In genomic region chrX:153933751-153934472, GRCh38 we compare ENCODE assay signal across 1 cellular context.
TF ChIP-seq lines count a peak whose summit lies in the region.

No MANE protein-coding gene starts in this region.

TF ChIP-seq in endothelial cell of umbilical vein, 7 proteins besides CTCF, POLR2A, EP300 and RAD21:
- TF ChIP-seq MYC (IDR thresholded peaks at IDR 0.05; ENCODE audit: low read depth, low read length) (no peak), POLR2AphosphoS5 (IDR thresholded peaks at IDR 0.05; ENCODE audit: insufficient read depth, low read depth, low read length) (no peak), FOS (IDR thresholded peaks at IDR 0.05; ENCODE audit: borderline replicate concordance, insufficient read depth, low read length) (no peak), GATA2 (IDR thresholded peaks at IDR 0.05; ENCODE audit: insufficient read depth, insufficient read length, low read depth, low read length) (no peak), EZH2 (IDR thresholded peaks at IDR 0.05; ENCODE audit: borderline replicate concordance, low read depth, low read length, severe bottlenecking) (no peak), MAX (IDR thresholded peaks at IDR 0.05; ENCODE audit: insufficient read depth, insufficient read length) (no peak), JUN (IDR thresholded peaks at IDR 0.05; ENCODE audit: borderline replicate concordance, insufficient read depth, insufficient read length, low read depth) (no peak)
